Comparison of ENCODE assay signal across 16 cellular contexts in the genomic region with DNA sequence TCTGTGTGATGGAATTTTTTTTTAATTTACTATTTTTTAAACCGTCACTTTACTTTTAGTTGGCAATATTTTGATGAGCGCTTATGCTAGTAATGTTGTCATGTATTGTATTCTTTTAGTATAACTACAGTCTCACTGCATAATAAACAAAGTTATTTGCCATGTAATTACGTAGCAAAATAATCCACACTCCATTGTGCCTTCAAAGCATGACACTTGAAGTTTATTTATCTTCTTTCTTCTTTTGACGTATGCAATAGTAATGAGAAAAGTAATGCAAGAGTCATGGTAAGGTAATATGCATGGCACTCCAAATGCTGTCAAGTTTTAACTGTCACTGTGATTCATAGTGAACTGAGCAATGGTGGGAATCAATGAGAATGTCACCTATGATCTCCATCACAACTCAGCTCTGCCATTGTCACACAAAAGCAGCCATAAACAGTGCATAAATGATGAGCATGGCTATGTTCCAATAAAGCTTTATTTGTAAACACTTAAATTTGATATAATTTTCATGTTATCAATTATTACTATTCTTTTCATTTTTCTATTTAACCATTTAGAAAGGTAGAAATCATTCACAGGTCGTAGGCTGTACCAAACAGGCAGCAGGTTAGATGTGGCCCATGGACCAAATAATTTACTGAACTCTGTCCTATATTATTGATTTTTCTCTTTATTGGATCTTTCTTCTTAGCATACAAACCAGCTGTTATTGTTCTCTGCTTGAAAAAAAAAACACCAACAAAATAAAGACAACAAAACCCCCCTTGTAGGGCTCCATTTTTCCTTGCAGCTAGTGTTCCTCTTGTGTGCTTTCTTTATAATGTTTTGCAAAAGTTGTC. TPM values are rescaled to one million over a fixed set of nuclear protein-coding genes. Genes with fewer than 3 reads are reported as not detected.
A peak's percentile ranks its signal among the peaks of the same experiment; 100 is the strongest.
DNase-seq lines count a peak whose midpoint lies in the region; ATAC-seq, FAIRE-seq and TF ChIP-seq lines count a peak whose summit lies in the region.
"Had no signal": no experiment of that assay in that cellular context is flagged by ENCODE, and none has a peak within 500 bp of the region (broad histone marks: within the 10 kb centered on the region; RNA-seq: fewer than 3 reads in every experiment).

No MANE protein-coding gene starts in this region.

- H3K14ac ChIP-seq in mesenchymal stem cell (ENCODE audit: low read length in 2 of 2): no peak overlapping the region

- TF ChIP-seq RAD21 in liver (IDR thresholded peaks at IDR 0.05) (no peak), HepG2 (CRISPR knock-in tag; IDR thresholded peaks at IDR 0.05) (no peak)

- no peak overlapping the region for H2BK12ac ChIP-seq in mesenchymal stem cell (ENCODE audit: low read length in 2 of 2)

- TF ChIP-seq CTCF in liver (IDR thresholded peaks at IDR 0.05; ENCODE audit: low read depth, low read length, missing input control) (no peak), HepG2 (CRISPR knock-in tag; IDR thresholded peaks at IDR 0.05) (no peak), transverse colon (IDR thresholded peaks at IDR 0.05) (no peak)

- H3K18ac ChIP-seq in mesenchymal stem cell (ENCODE audit: low read depth in 1 of 2, low read length in 2 of 2): no peak overlapping the region

- peaks cover 14% of the 10 kb centered on the region for H3K79me1 ChIP-seq in mesenchymal stem cell (replicated peaks; ENCODE audit: low read length, poor library complexity, severe bottlenecking)

- H3K4ac ChIP-seq in mesenchymal stem cell (ENCODE audit: low read depth in 1 of 2, low read length in 2 of 2): no peak overlapping the region

- no peak overlapping the region for H2BK15ac ChIP-seq in mesenchymal stem cell (ENCODE audit: low read depth, poor library complexity, severe bottlenecking)

- POLR2A ChIA-PET in HepG2 (lab: Yijun Ruan, JAX): no interaction called here

- H4K20me1 ChIP-seq in HepG2 (ENCODE audit: insufficient read depth, low read length): no peaks in the 10 kb centered on the region
- H4K20me1 ChIP-seq: BLaER1 treated with 17β-estradiol and CSF1 and Interleukin-3, amounts not matched to agents 10 nM and 100 nM had no signal

- FAIRE-seq in HepG2 (lab: Jason Lieb, UNC): no peak
- FAIRE-seq: GM19239 had no signal

- H3K4me1 ChIP-seq in liver (ENCODE audit: control insufficient read depth in 4 of 4, insufficient read depth in 4 of 4, low read length in 3 of 4) (peaks cover 0 to 3% (median under 1%) of the 10 kb centered on the region in 4 donors), HepG2 (ENCODE audit: insufficient read depth, low read length) (no peaks in the 10 kb centered on the region), mesenchymal stem cell (ENCODE audit: control insufficient read depth, insufficient read depth, low read depth, low read length) (no peaks in the 10 kb centered on the region), transverse colon (peaks cover 0 to 20% (median 2%) of the 10 kb centered on the region in 4 donors)

- H3K4me3 ChIP-seq in liver (ENCODE audit: low read depth in 1 of 3, low read length in 3 of 3) (no peak overlapping the region), HepG2 (replicated peaks in 1 of 3; ENCODE audit: insufficient read depth in 1 of 3, low read depth in 2 of 3, low read length in 3 of 3) (no peak overlapping the region), mesenchymal stem cell (ENCODE audit: insufficient read depth in 1 of 2, low read depth in 1 of 2, low read length in 2 of 2) (no peak overlapping the region), transverse colon (no peak overlapping the region)
- H3K4me3 ChIP-seq: BLaER1 treated with 17β-estradiol and CSF1 and Interleukin-3, amounts not matched to agents 10 nM and 100 nM had no signal

- no peak overlapping the region for H4K8ac ChIP-seq in mesenchymal stem cell (ENCODE audit: low read length)

- H3K79me2 ChIP-seq in HepG2 (ENCODE audit: insufficient read depth, low read length): no peaks in the 10 kb centered on the region

- peak overlapping the region; percentile 48 for H4K91ac ChIP-seq in mesenchymal stem cell (ENCODE audit: low read length)

- H2AFZ ChIP-seq in HepG2 (ENCODE audit: low read length): no peak overlapping the region
- H2AFZ ChIP-seq in mesenchymal stem cell (ENCODE audit: low read depth, low read length): no peak overlapping the region

- no peaks in the 10 kb centered on the region for H3K27me3 ChIP-seq in liver (ENCODE audit: control insufficient read depth in 4 of 4, insufficient read depth in 4 of 4, low read length in 3 of 4)
- H3K27me3 ChIP-seq in HepG2 (ENCODE audit: control insufficient read depth in 1 of 2, insufficient read depth in 2 of 2, low read length in 2 of 2): no peaks in the 10 kb centered on the region
- no peaks in the 10 kb centered on the region for H3K27me3 ChIP-seq in mesenchymal stem cell (ENCODE audit: control insufficient read depth in 1 of 2, insufficient read depth in 1 of 2, low read length in 2 of 2)
- H3K27me3 ChIP-seq in transverse colon: no peaks in the 10 kb centered on the region
- H3K27me3 ChIP-seq: BLaER1 treated with 17β-estradiol and CSF1 and Interleukin-3, amounts not matched to agents 10 nM and 100 nM had no signal

- H3K9ac ChIP-seq in liver (ENCODE audit: low read depth in 1 of 2, low read length in 2 of 2): no peak overlapping the region
- H3K9ac ChIP-seq in HepG2 (ENCODE audit: insufficient read depth, low read depth, low read length): no peak overlapping the region
- H3K9ac ChIP-seq in mesenchymal stem cell (ENCODE audit: low read length): no peak overlapping the region
- H3K9ac ChIP-seq: BLaER1 treated with 17β-estradiol and CSF1 and Interleukin-3, amounts not matched to agents 10 nM and 100 nM had no signal

- H2AK5ac ChIP-seq in mesenchymal stem cell (ENCODE audit: low read length, severe bottlenecking): no peak overlapping the region

- H2BK120ac ChIP-seq in mesenchymal stem cell (ENCODE audit: low read depth, low read length): no peak overlapping the region

- in situ Hi-C loops in HepG2 (cut with HindIII; ENCODE audit: extremely low pct_ligation_motif_present, low pct_unique_long_range_greater_than_20kb) (no loop called here), transverse colon (cut with MboI; ENCODE audit: low pct_ligation_motif_present in 1 of 4, low pct_unique_long_range_greater_than_20kb in 1 of 4, low sequenced_read_pairs in 3 of 4) (no loop called here)

- H3K4me2 ChIP-seq in HepG2 (ENCODE audit: low read depth, low read length) (no peak overlapping the region), mesenchymal stem cell (ENCODE audit: low read length, poor library complexity, severe bottlenecking) (no peak overlapping the region)
- H3K4me2 ChIP-seq: BLaER1 treated with 17β-estradiol and CSF1 and Interleukin-3, amounts not matched to agents 10 nM and 100 nM had no signal

- no TSS peak for BruUV-seq in HepG2 (replicated peaks; lab: Mats Ljungman, UMichigan)

- TF ChIP-seq EP300 in HepG2 (IDR thresholded peaks at IDR 0.05; ENCODE audit: low read depth in 2 of 2, low read length in 2 of 2) (no peak), HepG2 (CRISPR knock-in tag; IDR thresholded peaks at IDR 0.05; ENCODE audit: borderline replicate concordance) (no peak), transverse colon (IDR thresholded peaks at IDR 0.05; ENCODE audit: low read depth) (no peak)

- DNase-seq in HepG2 (ENCODE audit: low spot score) (no peak), RKO (ENCODE audit: low spot score) (peak; percentile 20), mesenchymal stem cell (no peak), transverse colon (no peak)
- no peak for DNase-seq in NK-92 treated with Interleukin-12 subunit alpha and Interleukin-12 subunit beta, amount 100 ng/mL, for 24 hours (lab: John Stamatoyannopoulos, UW)
- DNase-seq: ACHN; Calu3; CD4-positive, CD25-positive, alpha-beta regulatory T cell; DMS153; GF-D8; HCEC 1CT; KBM-7 had no signal

- ATAC-seq in HepG2 (no peak), HG03571 (IDR thresholded peaks at IDR 0.05; ENCODE audit: unreplicated experiment) (no peak)

- H3K27ac ChIP-seq in liver (ENCODE audit: low read depth in 1 of 2, low read length in 2 of 2): no peak overlapping the region
- no peak overlapping the region for H3K27ac ChIP-seq in HepG2 (ENCODE audit: extremely low read length, insufficient read depth, low read length)
- no peak overlapping the region for H3K27ac ChIP-seq in mesenchymal stem cell (ENCODE audit: low read length, poor library complexity, severe bottlenecking)
- no peak overlapping the region for H3K27ac ChIP-seq in transverse colon
- H3K27ac ChIP-seq: BLaER1 treated with 17β-estradiol and CSF1 and Interleukin-3, amounts not matched to agents 10 nM and 100 nM had no signal

- CTCF ChIA-PET in HepG2 (lab: Yijun Ruan, JAX; ENCODE audit: low intra/inter-chr PET ratio, low total read pairs): no interaction called here

- H3K9me3 ChIP-seq in liver (ENCODE audit: control insufficient read depth in 4 of 4, low read length in 3 of 4) (no peaks in the 10 kb centered on the region), HepG2 (ENCODE audit: low read length) (no peaks in the 10 kb centered on the region), mesenchymal stem cell (ENCODE audit: control insufficient read depth, low read length) (no peaks in the 10 kb centered on the region), transverse colon (no peaks in the 10 kb centered on the region)
- H3K9me3 ChIP-seq: BLaER1 treated with 17β-estradiol and CSF1 and Interleukin-3, amounts not matched to agents 10 nM and 100 nM had no signal

- H3K36me3 ChIP-seq in liver (ENCODE audit: control insufficient read depth in 4 of 4, insufficient read depth in 3 of 4, low read depth in 1 of 4, low read length in 3 of 4) (no peaks in the 10 kb centered on the region), HepG2 (replicated peaks in 1 of 2; ENCODE audit: control insufficient read depth in 1 of 2, insufficient read depth in 2 of 2, low read length in 2 of 2) (no peaks in the 10 kb centered on the region), mesenchymal stem cell (ENCODE audit: control insufficient read depth in 1 of 2, insufficient read depth in 2 of 2, low read depth in 1 of 2, low read length in 2 of 2) (peaks cover 0 to 6% of the 10 kb centered on the region in 2 experiments), transverse colon (no peaks in the 10 kb centered on the region)
- H3K36me3 ChIP-seq: BLaER1 treated with 17β-estradiol and CSF1 and Interleukin-3, amounts not matched to agents 10 nM and 100 nM had no signal

- intact Hi-C loops in HepG2 (cut with micrococcal nuclease; ENCODE audit: unreplicated experiment) (no loop called here), transverse colon (cut with DNase I; ENCODE audit: low total_unique reads) (no loop called here)

- no peak overlapping the region for H2BK5ac ChIP-seq in mesenchymal stem cell (ENCODE audit: low read depth, low read length, poor library complexity, severe bottlenecking)

- 84% methylated on average over 5 of the region's 5 CpGs for WGBS in liver
- 41% methylated on average over 5 of the region's 5 CpGs for WGBS in HepG2 (ENCODE audit: low lambda C conversion rate)
- 90% methylated on average over 3 of the region's 5 CpGs for WGBS in mesenchymal stem cell
- 76 to 88% methylated on average over 5 of the region's 5 CpGs for WGBS in transverse colon (ENCODE audit: low coverage in 1 of 2), 2 donors

- no peak overlapping the region for H3K23ac ChIP-seq in mesenchymal stem cell (ENCODE audit: low read length in 2 of 2)

- TF ChIP-seq POLR2A in HepG2 (IDR thresholded peaks at IDR 0.05; ENCODE audit: insufficient read depth in 1 of 2, low read depth in 2 of 2, low read length in 2 of 2) (no peak), transverse colon (IDR thresholded peaks at IDR 0.05) (no peak)

RNA-seq across cellular contexts. Expression of gene RNF217, which starts 27.1 kb away (rescaled TPM):
- total RNA-seq in liver: 10 to 100 TPM in 1 of 2 donors, 1 to 10 TPM in 1; 3.8 to 18.3 TPM
- 1 to 10 TPM; 2.3 to 4.4 TPM for polyA plus RNA-seq in liver
- 1.2 and 2.2 TPM in 2 replicates for total RNA-seq in HepG2 (2016; rRNA removed; fragmentation: Illumina TruSeq; extraction: Trizol)
- total RNA-seq in HepG2 (2016; cell fraction: cytosol; rRNA removed; fragmentation: Illumina TruSeq; extraction: Trizol; ENCODE audit: low read depth): 1.1 TPM in 2 replicates
- 2.3 and 3.0 TPM in 2 replicates for total RNA-seq in HepG2 (2016; cell fraction: insoluble cytoplasmic fraction; rRNA removed; fragmentation: Illumina TruSeq; extraction: Trizol)
- total RNA-seq in HepG2 (2016; cell fraction: membrane; rRNA removed; fragmentation: Illumina TruSeq; extraction: Trizol): 1.4 TPM in 2 replicates
- total RNA-seq in HepG2 (2016; cell fraction: nucleus; rRNA removed; fragmentation: Illumina TruSeq; extraction: Trizol): 2.8 and 3.1 TPM in 2 replicates
- polyA plus RNA-seq in HepG2 (2011; rRNA removed): 1.9 and 2.4 TPM in 2 replicates
- 0.67 and 0.81 TPM in 2 replicates for polyA plus RNA-seq in HepG2 (2011; cell fraction: cytosol; rRNA removed)
- 9.2 and 10.0 TPM in 2 replicates for polyA plus RNA-seq in HepG2 (2011; cell fraction: nucleus; rRNA removed)
- polyA plus RNA-seq in HepG2 (2012): 1.4 and 1.6 TPM in 2 replicates
- 0.18 and 0.36 TPM in 2 replicates for polyA plus RNA-seq in HepG2 (2016; cell fraction: cytosol; fragmentation: Illumina TruSeq; extraction: Trizol; ENCODE audit: low read depth)
- polyA plus RNA-seq in HepG2 (2016; cell fraction: insoluble cytoplasmic fraction; fragmentation: Illumina TruSeq; extraction: Trizol; ENCODE audit: low read depth): 0.72 and 0.83 TPM in 2 replicates
- polyA plus RNA-seq in HepG2 (2016; cell fraction: membrane; fragmentation: Illumina TruSeq; extraction: Trizol; ENCODE audit: low read depth): 0.69 and 0.73 TPM in 2 replicates
- polyA plus RNA-seq in HepG2 (2016; cell fraction: nucleus; fragmentation: Illumina TruSeq; extraction: Trizol; ENCODE audit: insufficient read depth, low read depth): 3.2 and 4.7 TPM in 2 replicates
- polyA minus RNA-seq in HepG2 (2011; rRNA and poly(A)+ RNA removed; ENCODE audit: low replicate concordance): 2.2 and 14.0 TPM in 2 replicates
- polyA minus RNA-seq in HepG2 (2011; cell fraction: cytosol; rRNA and poly(A)+ RNA removed): 1.5 and 7.3 TPM in 2 replicates
- 9.5 and 10.7 TPM in 2 replicates for polyA minus RNA-seq in HepG2 (2011; cell fraction: nucleus; rRNA and poly(A)+ RNA removed)
- 12.7 TPM for polyA plus RNA-seq in mesenchymal stem cell (2013, experiment 1 of 2)
- 12.3 TPM for polyA plus RNA-seq in mesenchymal stem cell (2013, experiment 2 of 2)
- total RNA-seq in transverse colon: 10 to 100 TPM in 3 of 4 donors, 1 to 10 TPM in 1; 6.0 to 24.3 (median 16.0) TPM
- polyA plus RNA-seq: CD4-positive, CD25-positive, alpha-beta regulatory T cell had no signal
